Comparison of ENCODE assay signal across 26 cellular contexts in genomic region chr11:64905516-64906313, GRCh38. TPM values are rescaled to one million over a fixed set of nuclear protein-coding genes. Genes with fewer than 3 reads are reported as not detected.
"Had no signal": no experiment of that assay in that cellular context is flagged by ENCODE, and none has a peak within 500 bp of the region (broad histone marks: within the 10 kb centered on the region; RNA-seq: fewer than 3 reads in every experiment).

No MANE protein-coding gene starts in this region.

- H3K27me3 Mint-ChIP-seq: memory B cell; naive B cell; stimulated activated naive B cell treated with anti-CD40 and anti-IgM and Interleukin-4, amounts not matched to agents 10 μg/mL and 1 μg/mL and 100 μg/mL, for 72 hours; type B pancreatic cell had no signal

- ATAC-seq: esophagus mucosa; heart left ventricle; lower lobe of right lung; psoas muscle; stimulated activated naive B cell treated with anti-CD40 and anti-IgM and Interleukin-4, amounts not matched to agents 10 μg/mL and 1 μg/mL and 100 μg/mL, for 72 hours had no signal

- H3K9me3 ChIP-seq: heart left ventricle, left ventricle myocardium inferior, lower lobe of right lung, psoas muscle, right lobe of liver, suprapubic skin, thyroid gland had no signal

- H3K4me1 Mint-ChIP-seq: memory B cell, naive B cell, nephron had no signal

- H3K9me3 Mint-ChIP-seq: memory B cell; naive B cell; nephron; stimulated activated naive B cell treated with anti-CD40 and anti-IgM and Interleukin-4, amounts not matched to agents 10 μg/mL and 1 μg/mL and 100 μg/mL, for 72 hours; type B pancreatic cell had no signal

- H3K4me1 ChIP-seq: heart left ventricle, left ventricle myocardium inferior, lower lobe of right lung, psoas muscle, right lobe of liver, suprapubic skin, thyroid gland had no signal

- H3K27ac ChIP-seq: dorsolateral prefrontal cortex, heart left ventricle, left ventricle myocardium inferior, lower lobe of right lung, psoas muscle, right lobe of liver, suprapubic skin, thyroid gland had no signal

- H3K27ac Mint-ChIP-seq: memory B cell; nephron; stimulated activated naive B cell treated with anti-CD40 and anti-IgM and Interleukin-4, amounts not matched to agents 10 μg/mL and 1 μg/mL and 100 μg/mL, for 72 hours; type B pancreatic cell had no signal

- H3K27me3 ChIP-seq: dorsolateral prefrontal cortex, heart left ventricle, right lobe of liver, suprapubic skin, thyroid gland had no signal

- H3K4me3 Mint-ChIP-seq: memory B cell; naive B cell; nephron; stimulated activated naive B cell treated with anti-CD40 and anti-IgM and Interleukin-4, amounts not matched to agents 10 μg/mL and 1 μg/mL and 100 μg/mL, for 72 hours; type B pancreatic cell had no signal

- H3K4me3 ChIP-seq: dorsolateral prefrontal cortex, heart left ventricle, left ventricle myocardium inferior, lower lobe of right lung, psoas muscle, right lobe of liver, suprapubic skin, thyroid gland had no signal

- DNase-seq: cortex of kidney; dorsolateral prefrontal cortex; effector CD8-positive, alpha-beta T cell; hippocampal formation; left ventricle myocardium inferior; lower lobe of right lung; midbrain; naive B cell; psoas muscle; retina; stimulated activated CD4-positive, alpha-beta T cell treated with anti-CD3 and anti-CD28 coated beads, Interleukin-15, amount 100 ng/mL, for 24 hours; stimulated activated CD4-positive, alpha-beta T cell treated with anti-CD3 and anti-CD28 coated beads, Interleukin-1b, Interleukin-23, amount 100 ng/mL, for 48 hours; stimulated activated CD4-positive, alpha-beta T cell treated with anti-CD3 and anti-CD28 coated beads, Interleukin-4, amount 100 ng/mL, for 24 hours; stimulated activated naive B cell treated with anti-CD40 and anti-IgM and Interleukin-4, amounts not matched to agents 10 μg/mL and 1 μg/mL and 100 μg/mL, for 72 hours; thyroid gland had no signal

RNA-seq across cellular contexts. Expression of gene GPHA2, which starts 30.0 kb away (rescaled TPM):
- total RNA-seq: esophagus mucosa, fibroblast of lung, frontal cortex, glomerular endothelial cell, left ventricle myocardium inferior, lower lobe of right lung, omental fat pad, psoas muscle, suprapubic skin had no signal
